In the genomic region with DNA sequence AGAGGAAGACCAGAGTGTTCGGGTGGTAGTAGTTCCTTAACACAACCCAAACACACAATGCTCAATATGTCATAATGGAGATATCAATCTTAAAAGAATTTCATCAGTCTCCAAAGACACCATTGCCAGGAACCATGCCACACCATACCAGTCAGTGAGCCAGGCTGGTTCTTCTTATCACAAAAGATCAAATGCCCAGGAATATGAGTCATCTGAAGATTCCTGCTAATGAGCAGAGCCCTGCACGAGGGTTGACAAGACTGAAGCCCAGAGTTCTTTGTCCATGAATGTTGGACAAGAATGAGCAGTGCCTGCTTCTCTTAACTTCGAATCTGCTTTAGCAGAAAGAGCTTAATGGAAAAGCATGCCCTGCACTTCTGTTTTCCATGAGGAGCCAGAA, we compare ENCODE assay signal across 23 cellular contexts.
"Had no signal": no experiment of that assay in that cellular context is flagged by ENCODE, and none has a peak within 500 bp of the region (broad histone marks: within the 10 kb centered on the region; RNA-seq: fewer than 3 reads in every experiment).

No MANE protein-coding gene starts in this region.

- H3K4me1 Mint-ChIP-seq: activated CD4-positive, alpha-beta T cell treated with anti-CD3 and anti-CD28 coated beads, Interleukin-2, amount 10 ng/mL, durations not matched to agents 7 days and 5 days; activated CD8-positive, alpha-beta memory T cell treated with anti-CD3 and anti-CD28 coated beads, Interleukin-2, amount 10 ng/mL, durations not matched to agents 7 days and 5 days; activated naive CD8-positive, alpha-beta T cell treated with anti-CD3 and anti-CD28 coated beads, Interleukin-2, amount 50 U/mL, for 24 hours had no signal

- H3K27ac ChIP-seq: coronary artery, left lung, parathyroid adenoma, right lobe of liver, testis, uterus had no signal

- H3K27me3 Mint-ChIP-seq: activated CD8-positive, alpha-beta memory T cell treated with anti-CD3 and anti-CD28 coated beads, Interleukin-2, amount 10 ng/mL, durations not matched to agents 7 days and 5 days had no signal

- ATAC-seq: activated CD8-positive, alpha-beta memory T cell treated with anti-CD3 and anti-CD28 coated beads, Interleukin-2, amount 10 ng/mL, durations not matched to agents 7 days and 5 days; activated CD8-positive, alpha-beta T cell treated with anti-CD3 and anti-CD28 coated beads for 36 hours; activated naive CD8-positive, alpha-beta T cell treated with anti-CD3 and anti-CD28 coated beads, Interleukin-2, amount 50 U/mL, for 24 hours; left lung; right lobe of liver had no signal

- H3K9me3 Mint-ChIP-seq: activated CD4-positive, alpha-beta T cell treated with anti-CD3 and anti-CD28 coated beads, Interleukin-2, amount 10 ng/mL, durations not matched to agents 7 days and 5 days had no signal

- H3K9ac ChIP-seq: parathyroid adenoma had no signal

- H3K4me3 Mint-ChIP-seq: activated CD4-positive, alpha-beta T cell treated with anti-CD3 and anti-CD28 coated beads, Interleukin-2, amount 10 ng/mL, durations not matched to agents 7 days and 5 days; activated CD8-positive, alpha-beta memory T cell treated with anti-CD3 and anti-CD28 coated beads, Interleukin-2, amount 10 ng/mL, durations not matched to agents 7 days and 5 days; activated CD8-positive, alpha-beta T cell treated with anti-CD3 and anti-CD28 coated beads for 36 hours; activated naive CD8-positive, alpha-beta T cell treated with anti-CD3 and anti-CD28 coated beads, Interleukin-2, amount 50 U/mL, for 24 hours; mesothelial cell of epicardium; nephron progenitor cell had no signal

- H3K4me3 ChIP-seq: coronary artery, left lung, lung, right lobe of liver, testis, uterus had no signal

- H3K27ac Mint-ChIP-seq: activated CD4-positive, alpha-beta T cell treated with anti-CD3 and anti-CD28 coated beads, Interleukin-2, amount 10 ng/mL, durations not matched to agents 7 days and 5 days; activated CD8-positive, alpha-beta memory T cell treated with anti-CD3 and anti-CD28 coated beads, Interleukin-2, amount 10 ng/mL, durations not matched to agents 7 days and 5 days; activated CD8-positive, alpha-beta T cell treated with anti-CD3 and anti-CD28 coated beads for 36 hours; activated naive CD8-positive, alpha-beta T cell treated with anti-CD3 and anti-CD28 coated beads, Interleukin-2, amount 50 U/mL, for 24 hours; mesothelial cell of epicardium; nephron progenitor cell had no signal

- DNase-seq: activated CD4-positive, alpha-beta T cell treated with anti-CD3 and anti-CD28 coated beads, Interleukin-2, amount 10 ng/mL, durations not matched to agents 7 days and 5 days; activated CD8-positive, alpha-beta memory T cell treated with anti-CD3 and anti-CD28 coated beads, Interleukin-2, amount 10 ng/mL, durations not matched to agents 7 days and 5 days; activated CD8-positive, alpha-beta T cell treated with anti-CD3 and anti-CD28 coated beads for 36 hours; activated effector memory CD4-positive, alpha-beta T cell treated with anti-CD3 and anti-CD28 coated beads, Interleukin-2, amount 50 U/mL, for 16 hours; activated naive CD4-positive, alpha-beta T cell treated with anti-CD3 and anti-CD28 coated beads, Interleukin-2, amount 50 U/mL, for 16 hours; activated naive CD8-positive, alpha-beta T cell treated with anti-CD3 and anti-CD28 coated beads, Interleukin-2, amount 50 U/mL, for 24 hours; activated T-cell treated with anti-CD3 and anti-CD28 coated beads for 4 hours; aorta; foreskin fibroblast; left lung; nephron progenitor cell; right lobe of liver; small intestine; stimulated activated CD4-positive, alpha-beta T cell treated with anti-CD3 and anti-CD28 coated beads, Interleukin-15, amount 100 ng/mL, for 24 hours; stimulated activated CD4-positive, alpha-beta T cell treated with anti-CD3 and anti-CD28 coated beads, Interleukin-2, amount 100 ng/mL, for 48 hours; stimulated activated CD8-positive, alpha-beta memory T cell treated with anti-CD3 and anti-CD28 coated beads, Interleukin-4, amount 100 ng/mL, for 48 hours; stimulated activated naive CD4-positive, alpha-beta T cell; testis; uterus had no signal

- H3K9me3 ChIP-seq: left lung, right lobe of liver, testis, uterus had no signal

- H2AFZ ChIP-seq: parathyroid adenoma had no signal

- H3K36me3 ChIP-seq: left lung, right lobe of liver, uterus had no signal

- H3K4me1 ChIP-seq: left lung, parathyroid adenoma, right lobe of liver had no signal

- H3K36me3 Mint-ChIP-seq: activated CD8-positive, alpha-beta memory T cell treated with anti-CD3 and anti-CD28 coated beads, Interleukin-2, amount 10 ng/mL, durations not matched to agents 7 days and 5 days had no signal

- FAIRE-seq: small intestine had no signal

- H3K27me3 ChIP-seq: left lung, right lobe of liver, testis, uterus had no signal

- H3K79me2 ChIP-seq: parathyroid adenoma had no signal
